Comparison of ENCODE assay signal across 23 cellular contexts in genomic region chr3:48637305-48637704, GRCh38. TPM values are rescaled to one million over a fixed set of nuclear protein-coding genes. Genes with fewer than 3 reads are reported as not detected.
A peak's percentile ranks its signal among the peaks of the same experiment; 100 is the strongest.
DNase-seq lines count a peak whose midpoint lies in the region; ATAC-seq and TF ChIP-seq lines count a peak whose summit lies in the region.
"Had no signal": no experiment of that assay in that cellular context is flagged by ENCODE, and none has a peak within 500 bp of the region (broad histone marks: within the 10 kb centered on the region; RNA-seq: fewer than 3 reads in every experiment).

No MANE protein-coding gene starts in this region.

- H3K4me3 ChIP-seq in cardiac muscle cell: no peak overlapping the region
- no peak overlapping the region for H3K4me3 ChIP-seq in skeletal muscle tissue (ENCODE audit: low read length in 3 of 3)
- H3K4me3 ChIP-seq: GM12878 had no signal

- H3K9me3 Mint-ChIP-seq in IgD-negative memory B cell: no peaks in the 10 kb centered on the region
- H3K9me3 Mint-ChIP-seq in endothelial cell (ENCODE audit: unreplicated experiment): no peaks in the 10 kb centered on the region
- H3K9me3 Mint-ChIP-seq: stimulated activated memory B cell treated with anti-CD40 and anti-IgM and Interleukin-4, amounts not matched to agents 10 μg/mL and 1 μg/mL and 100 μg/mL, for 72 hours had no signal

- H3K9me3 ChIP-seq in cardiac muscle cell (ENCODE audit: low read depth): no peaks in the 10 kb centered on the region
- no peaks in the 10 kb centered on the region for H3K9me3 ChIP-seq in skeletal muscle tissue (ENCODE audit: control insufficient read depth in 3 of 3, low read length in 3 of 3)

- no peak for TF ChIP-seq CTCF in cardiac muscle cell (IDR thresholded peaks at IDR 0.05; ENCODE audit: low read depth, low read length)
- TF ChIP-seq CTCF in endothelial cell (IDR thresholded peaks at IDR 0.05; ENCODE audit: unreplicated experiment): no peak

- H3K36me3 ChIP-seq in cardiac muscle cell (no peaks in the 10 kb centered on the region), skeletal muscle tissue (ENCODE audit: control insufficient read depth in 3 of 3, insufficient read depth in 3 of 3, low read length in 3 of 3) (peaks cover 7 to 12% (median 11%) of the 10 kb centered on the region in 3 donors)

- H3K4me1 Mint-ChIP-seq in IgD-negative memory B cell (peaks cover 2 to 6% (median 6%) of the 10 kb centered on the region in 3 donors), endothelial cell (ENCODE audit: unreplicated experiment) (peaks cover 29% of the 10 kb centered on the region)

- no peak for ATAC-seq in left ventricle myocardium superior
- ATAC-seq in HG02970 (IDR thresholded peaks at IDR 0.05; ENCODE audit: low FRiP score, unreplicated experiment): no peak
- ATAC-seq in HG03442 (IDR thresholded peaks at IDR 0.05; ENCODE audit: unreplicated experiment): no peak
- ATAC-seq: GM12878; stimulated activated memory B cell treated with anti-CD40 and anti-IgM and Interleukin-4, amounts not matched to agents 10 μg/mL and 1 μg/mL and 100 μg/mL, for 72 hours had no signal

- H3K4me1 ChIP-seq in cardiac muscle cell (ENCODE audit: low read depth) (peaks cover 24% of the 10 kb centered on the region), skeletal muscle tissue (ENCODE audit: control insufficient read depth in 3 of 3, insufficient read depth in 3 of 3, low read length in 3 of 3) (peaks cover 21 to 42% (median 23%) of the 10 kb centered on the region in 3 donors)

- H3K27ac Mint-ChIP-seq in IgD-negative memory B cell (peak overlapping the region in 1 of 3 donors; percentile 35), endothelial cell (ENCODE audit: unreplicated experiment) (peak overlapping the region; percentile 95)
- H3K27ac Mint-ChIP-seq: stimulated activated memory B cell treated with anti-CD40 and anti-IgM and Interleukin-4, amounts not matched to agents 10 μg/mL and 1 μg/mL and 100 μg/mL, for 72 hours had no signal

- H3K4me3 Mint-ChIP-seq in IgD-negative memory B cell (peak overlapping the region in 3 of 4 donors; percentile 30 to 71 (median 68)), endothelial cell (ENCODE audit: unreplicated experiment) (peak overlapping the region; percentile 65)
- H3K4me3 Mint-ChIP-seq: stimulated activated memory B cell treated with anti-CD40 and anti-IgM and Interleukin-4, amounts not matched to agents 10 μg/mL and 1 μg/mL and 100 μg/mL, for 72 hours had no signal

- H3K27me3 ChIP-seq in cardiac muscle cell (no peaks in the 10 kb centered on the region), skeletal muscle tissue (ENCODE audit: control insufficient read depth in 3 of 3, insufficient read depth in 3 of 3, low read length in 3 of 3) (peaks cover 0 to 9% (median 0%) of the 10 kb centered on the region in 3 donors)

- intact Hi-C loops in left ventricle myocardium superior (cut with micrococcal nuclease): no loop called here

- H3K27me3 Mint-ChIP-seq in IgD-negative memory B cell (peaks cover 2% of the 10 kb centered on the region), endothelial cell (ENCODE audit: unreplicated experiment) (peaks cover 16% of the 10 kb centered on the region)

- DNase-seq in cardiac muscle cell (ENCODE audit: low read depth in 1 of 2, low spot score in 1 of 2) (peak in 1 of 2 donors; percentile 13), left ventricle myocardium superior (no peak), endothelial cell (ENCODE audit: low spot score) (no peak), globus pallidus (ENCODE audit: low spot score) (no peak)
- DNase-seq: activated CD8-positive, alpha-beta memory T cell treated with anti-CD3 and anti-CD28 coated beads for 24 hours; activated gamma-delta T cell; AML-193; aorta; GDM1; NCI-H1436 treated with DMSO at 0.1 percent for 48 hours; NCI-H82; nucleus accumbens; RPMI8226; stimulated activated CD4-positive, alpha-beta T cell treated with anti-CD3 and anti-CD28 coated beads, Interleukin-15, amount 100 ng/mL, for 24 hours; SW 1271 had no signal

- peak overlapping the region; percentile 87 for H3K27ac ChIP-seq in cardiac muscle cell
- H3K27ac ChIP-seq in skeletal muscle tissue (ENCODE audit: low read depth, low read length): peak overlapping the region; percentile 76

- peak overlapping the region in 2 of 3 donors; percentile 23 to 25 for H3K9ac ChIP-seq in skeletal muscle tissue (ENCODE audit: low read depth in 1 of 3, low read length in 3 of 3)

- no peaks in the 10 kb centered on the region for H3K36me3 Mint-ChIP-seq in IgD-negative memory B cell
- H3K36me3 Mint-ChIP-seq in endothelial cell (ENCODE audit: low read depth, unreplicated experiment): peaks cover 16% of the 10 kb centered on the region

RNA-seq across cellular contexts. Expression of gene SLC26A6, which starts 2.0 kb away (rescaled TPM):
- total RNA-seq in cardiac muscle cell (55.8 and 87.4 TPM in 2 replicates), left ventricle myocardium superior (12.3 TPM), endothelial cell (ENCODE audit: unreplicated experiment) (76.1 TPM), skeletal muscle tissue (9.4 TPM)
- polyA plus RNA-seq in cardiac muscle cell (52.0 and 68.1 TPM in 2 replicates), IgD-negative memory B cell (1.4 TPM)

RNA-seq across cellular contexts. Expression of gene TMEM89, which starts 15.7 kb away (rescaled TPM):
- not detected in 2 replicates for total RNA-seq in cardiac muscle cell
- 0.59 TPM in 1 of 2 replicates, not detected in the other for polyA plus RNA-seq in cardiac muscle cell
- not detected for total RNA-seq in left ventricle myocardium superior
- not detected for polyA plus RNA-seq in IgD-negative memory B cell
- 0.44 TPM for total RNA-seq in endothelial cell (ENCODE audit: unreplicated experiment)
- total RNA-seq in skeletal muscle tissue: not detected
- total RNA-seq: aorta, GM12878, M059J had no signal
- polyA plus RNA-seq: GM12878, keratinocyte had no signal

RNA-seq across cellular contexts. Expression of gene CELSR3, which starts 25.4 kb away (rescaled TPM):
- 5.4 and 5.9 TPM in 2 replicates for total RNA-seq in cardiac muscle cell
- 3.1 and 3.4 TPM in 2 replicates for polyA plus RNA-seq in cardiac muscle cell
- total RNA-seq in left ventricle myocardium superior: 0.35 TPM
- 0.59 TPM for polyA plus RNA-seq in IgD-negative memory B cell
- total RNA-seq in endothelial cell (ENCODE audit: unreplicated experiment): 7.6 TPM
- under 0.01 TPM for total RNA-seq in skeletal muscle tissue

RNA-seq across cellular contexts. Expression of gene UQCRC1, which starts 27.9 kb away (rescaled TPM):
- total RNA-seq in cardiac muscle cell (620 and 675 TPM in 2 replicates), left ventricle myocardium superior (1,236 TPM), endothelial cell (ENCODE audit: unreplicated experiment) (165 TPM), skeletal muscle tissue (182 TPM)
- polyA plus RNA-seq in cardiac muscle cell (735 and 870 TPM in 2 replicates), IgD-negative memory B cell (147 TPM)

RNA-seq across cellular contexts. Expression of gene COL7A1, which starts 42.2 kb away (rescaled TPM):
- 53.8 and 76.6 TPM in 2 replicates for total RNA-seq in cardiac muscle cell
- polyA plus RNA-seq in cardiac muscle cell: 41.3 and 63.0 TPM in 2 replicates
- 24.5 TPM for total RNA-seq in left ventricle myocardium superior
- not detected for polyA plus RNA-seq in IgD-negative memory B cell
- total RNA-seq in endothelial cell (ENCODE audit: unreplicated experiment): 5.2 TPM
- total RNA-seq in skeletal muscle tissue: 2.1 TPM
